In genomic region chr10:74150151-74151056, GRCh38 we compare ENCODE assay signal across 1 cellular context.
TF ChIP-seq lines count a peak whose summit lies in the region.

AP3M1 (minus strand) TSS chr10:74150828; CDS start chr10:74138379, 12,449 bp downstream.

TF ChIP-seq in K562, 482 proteins besides CTCF, POLR2A, EP300 and RAD21 (continued from another document and continues in another):
- TF ChIP-seq, protein P1, sequence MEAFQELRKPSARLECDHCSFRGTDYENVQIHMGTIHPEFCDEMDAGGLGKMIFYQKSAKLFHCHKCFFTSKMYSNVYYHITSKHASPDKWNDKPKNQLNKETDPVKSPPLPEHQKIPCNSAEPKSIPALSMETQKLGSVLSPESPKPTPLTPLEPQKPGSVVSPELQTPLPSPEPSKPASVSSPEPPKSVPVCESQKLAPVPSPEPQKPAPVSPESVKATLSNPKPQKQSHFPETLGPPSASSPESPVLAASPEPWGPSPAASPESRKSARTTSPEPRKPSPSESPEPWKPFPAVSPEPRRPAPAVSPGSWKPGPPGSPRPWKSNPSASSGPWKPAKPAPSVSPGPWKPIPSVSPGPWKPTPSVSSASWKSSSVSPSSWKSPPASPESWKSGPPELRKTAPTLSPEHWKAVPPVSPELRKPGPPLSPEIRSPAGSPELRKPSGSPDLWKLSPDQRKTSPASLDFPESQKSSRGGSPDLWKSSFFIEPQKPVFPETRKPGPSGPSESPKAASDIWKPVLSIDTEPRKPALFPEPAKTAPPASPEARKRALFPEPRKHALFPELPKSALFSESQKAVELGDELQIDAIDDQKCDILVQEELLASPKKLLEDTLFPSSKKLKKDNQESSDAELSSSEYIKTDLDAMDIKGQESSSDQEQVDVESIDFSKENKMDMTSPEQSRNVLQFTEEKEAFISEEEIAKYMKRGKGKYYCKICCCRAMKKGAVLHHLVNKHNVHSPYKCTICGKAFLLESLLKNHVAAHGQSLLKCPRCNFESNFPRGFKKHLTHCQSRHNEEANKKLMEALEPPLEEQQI (IDR thresholded peaks at IDR 0.05) = no peak
- TF ChIP-seq PHF8 (IDR thresholded peaks at IDR 0.05; ENCODE audit: borderline replicate concordance, low read length) (peak; percentile 58), MTA1 (IDR thresholded peaks at IDR 0.05; ENCODE audit: borderline replicate concordance) (peak; percentile 81), TEAD1 (CRISPR knock-in tag; IDR thresholded peaks at IDR 0.05) (no peak; a peak in 1 of 4 replicates), EZH2 (IDR thresholded peaks at IDR 0.05; ENCODE audit: borderline replicate concordance, low read depth, low read length) (no peak), GTF2B (IDR thresholded peaks at IDR 0.05; ENCODE audit: extremely low read depth, insufficient read length) (no peak), SP2 (IDR thresholded peaks at IDR 0.05; ENCODE audit: extremely low read depth, low read depth, low read length, poor library complexity, severe bottlenecking) (no peak), RBM22 (IDR thresholded peaks at IDR 0.05; ENCODE audit: low read depth, low read length, poor library complexity, severe bottlenecking) (no peak), HSF4 (CRISPR knock-in tag; IDR thresholded peaks at IDR 0.05; ENCODE audit: borderline replicate concordance) (no peak), VEZF1 (CRISPR knock-in tag; IDR thresholded peaks at IDR 0.05) (peak; percentile 41), ELK3 (CRISPR knock-in tag; IDR thresholded peaks at IDR 0.05) (no peak), PTBP1 (IDR thresholded peaks at IDR 0.05; ENCODE audit: low read depth, low read length) (no peak), ZNF512 (tag; IDR thresholded peaks at IDR 0.05) (no peak), ETV1 (tag; conservative IDR thresholded peaks at IDR 0.05; ENCODE audit: low read depth) (peak; percentile 80), FOXP1 (CRISPR knock-in tag; IDR thresholded peaks at IDR 0.05) (no peak), BDP1 (IDR thresholded peaks at IDR 0.05; ENCODE audit: insufficient read depth, insufficient read length) (no peak), ZNF324 (CRISPR knock-in tag; IDR thresholded peaks at IDR 0.05) (no peak), ZNF436 (CRISPR knock-in tag; IDR thresholded peaks at IDR 0.05) (no peak), NFATC3 (IDR thresholded peaks at IDR 0.05) (no peak), ZNF584 (CRISPR knock-in tag; IDR thresholded peaks at IDR 0.05; ENCODE audit: low read depth) (no peak), MEIS2 (IDR thresholded peaks at IDR 0.05; ENCODE audit: partially characterized antibody) (no peak), CREB1 (IDR thresholded peaks at IDR 0.05) (peak; percentile 57), CREB1 (CRISPR knock-in tag; IDR thresholded peaks at IDR 0.05) (no peak), E2F8 (IDR thresholded peaks at IDR 0.05; ENCODE audit: low read depth, partially characterized antibody) (no peak), TCF7L2 (IDR thresholded peaks at IDR 0.05; ENCODE audit: low read depth, low read length) (peak; percentile 93), THRA (IDR thresholded peaks at IDR 0.05) (no peak), DACH1 (IDR thresholded peaks at IDR 0.05; ENCODE audit: partially characterized antibody) (peak; percentile 98), ELF2 (CRISPR knock-in tag; IDR thresholded peaks at IDR 0.05) (peak; percentile 22; the same call in 1 of the 2 replicates), COPS2 (conservative IDR thresholded peaks at IDR 0.05) (no peak)
- TF ChIP-seq, protein P2, sequence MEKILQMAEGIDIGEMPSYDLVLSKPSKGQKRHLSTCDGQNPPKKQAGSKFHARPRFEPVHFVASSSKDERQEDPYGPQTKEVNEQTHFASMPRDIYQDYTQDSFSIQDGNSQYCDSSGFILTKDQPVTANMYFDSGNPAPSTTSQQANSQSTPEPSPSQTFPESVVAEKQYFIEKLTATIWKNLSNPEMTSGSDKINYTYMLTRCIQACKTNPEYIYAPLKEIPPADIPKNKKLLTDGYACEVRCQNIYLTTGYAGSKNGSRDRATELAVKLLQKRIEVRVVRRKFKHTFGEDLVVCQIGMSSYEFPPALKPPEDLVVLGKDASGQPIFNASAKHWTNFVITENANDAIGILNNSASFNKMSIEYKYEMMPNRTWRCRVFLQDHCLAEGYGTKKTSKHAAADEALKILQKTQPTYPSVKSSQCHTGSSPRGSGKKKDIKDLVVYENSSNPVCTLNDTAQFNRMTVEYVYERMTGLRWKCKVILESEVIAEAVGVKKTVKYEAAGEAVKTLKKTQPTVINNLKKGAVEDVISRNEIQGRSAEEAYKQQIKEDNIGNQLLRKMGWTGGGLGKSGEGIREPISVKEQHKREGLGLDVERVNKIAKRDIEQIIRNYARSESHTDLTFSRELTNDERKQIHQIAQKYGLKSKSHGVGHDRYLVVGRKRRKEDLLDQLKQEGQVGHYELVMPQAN (IDR thresholded peaks at IDR 0.05; ENCODE audit: borderline replicate concordance) = peak; percentile 71
- TF ChIP-seq, protein P3, sequence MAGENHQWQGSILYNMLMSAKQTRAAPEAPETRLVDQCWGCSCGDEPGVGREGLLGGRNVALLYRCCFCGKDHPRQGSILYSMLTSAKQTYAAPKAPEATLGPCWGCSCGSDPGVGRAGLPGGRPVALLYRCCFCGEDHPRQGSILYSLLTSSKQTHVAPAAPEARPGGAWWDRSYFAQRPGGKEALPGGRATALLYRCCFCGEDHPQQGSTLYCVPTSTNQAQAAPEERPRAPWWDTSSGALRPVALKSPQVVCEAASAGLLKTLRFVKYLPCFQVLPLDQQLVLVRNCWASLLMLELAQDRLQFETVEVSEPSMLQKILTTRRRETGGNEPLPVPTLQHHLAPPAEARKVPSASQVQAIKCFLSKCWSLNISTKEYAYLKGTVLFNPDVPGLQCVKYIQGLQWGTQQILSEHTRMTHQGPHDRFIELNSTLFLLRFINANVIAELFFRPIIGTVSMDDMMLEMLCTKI (IDR thresholded peaks at IDR 0.05; ENCODE audit: partially characterized antibody) = no peak
- TF ChIP-seq, protein P4, sequence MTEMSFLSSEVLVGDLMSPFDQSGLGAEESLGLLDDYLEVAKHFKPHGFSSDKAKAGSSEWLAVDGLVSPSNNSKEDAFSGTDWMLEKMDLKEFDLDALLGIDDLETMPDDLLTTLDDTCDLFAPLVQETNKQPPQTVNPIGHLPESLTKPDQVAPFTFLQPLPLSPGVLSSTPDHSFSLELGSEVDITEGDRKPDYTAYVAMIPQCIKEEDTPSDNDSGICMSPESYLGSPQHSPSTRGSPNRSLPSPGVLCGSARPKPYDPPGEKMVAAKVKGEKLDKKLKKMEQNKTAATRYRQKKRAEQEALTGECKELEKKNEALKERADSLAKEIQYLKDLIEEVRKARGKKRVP (CRISPR knock-in tag; IDR thresholded peaks at IDR 0.05) = 0 out of 2 replicates have a peak, but pooled peaks have one; percentile 8
- TF ChIP-seq, protein P5, sequence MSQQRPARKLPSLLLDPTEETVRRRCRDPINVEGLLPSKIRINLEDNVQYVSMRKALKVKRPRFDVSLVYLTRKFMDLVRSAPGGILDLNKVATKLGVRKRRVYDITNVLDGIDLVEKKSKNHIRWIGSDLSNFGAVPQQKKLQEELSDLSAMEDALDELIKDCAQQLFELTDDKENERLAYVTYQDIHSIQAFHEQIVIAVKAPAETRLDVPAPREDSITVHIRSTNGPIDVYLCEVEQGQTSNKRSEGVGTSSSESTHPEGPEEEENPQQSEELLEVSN (IDR thresholded peaks at IDR 0.05; ENCODE audit: borderline replicate concordance in 1 of 2, extremely low read depth in 1 of 2, insufficient read depth in 1 of 2, insufficient read length in 1 of 2, low read depth in 1 of 2, low read length in 1 of 2, poor library complexity in 1 of 2, severe bottlenecking in 1 of 2) = peak in 1 of 2 experiments; percentile 15
